Comparison of ENCODE assay signal across 13 cellular contexts in the genomic region with DNA sequence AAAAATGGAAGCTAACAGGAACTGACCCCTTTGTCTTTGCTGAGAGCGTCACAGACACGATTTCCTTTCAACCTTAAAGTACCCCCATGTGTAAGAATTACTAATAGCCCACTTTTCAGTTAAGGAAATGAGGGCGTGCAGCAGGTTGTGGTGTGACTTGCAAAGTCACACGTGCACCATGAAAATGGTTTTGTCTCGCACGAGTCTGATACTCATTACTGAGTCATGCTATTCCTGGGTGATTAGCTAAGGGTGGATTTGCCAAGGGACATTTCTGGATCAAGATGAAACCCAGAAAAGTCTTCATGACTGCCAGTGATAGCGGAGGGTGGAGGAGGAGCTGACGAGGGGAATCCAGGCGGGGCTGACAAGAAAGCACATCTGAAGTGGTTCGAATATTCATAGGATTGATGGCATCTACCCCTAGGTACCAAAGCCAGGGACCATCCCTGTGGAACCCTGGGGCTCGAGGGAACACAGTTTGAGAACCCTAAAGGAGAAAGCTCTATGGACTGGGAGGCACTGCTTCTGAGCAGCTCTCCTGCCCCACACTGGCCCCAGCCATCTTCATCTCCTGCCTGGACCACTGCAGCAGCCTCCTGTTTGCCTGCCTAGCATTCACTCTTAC. TPM values are rescaled to one million over a fixed set of nuclear protein-coding genes. Genes with fewer than 3 reads are reported as not detected.
DNase-seq lines count a peak whose midpoint lies in the region; ATAC-seq and TF ChIP-seq lines count a peak whose summit lies in the region.
"Had no signal": no experiment of that assay in that cellular context is flagged by ENCODE, and none has a peak within 500 bp of the region (broad histone marks: within the 10 kb centered on the region; RNA-seq: fewer than 3 reads in every experiment).

No MANE protein-coding gene starts in this region.

- no peaks in the 10 kb centered on the region for H3K36me3 Mint-ChIP-seq in naive thymus-derived CD4-positive, alpha-beta T cell
- peaks cover 5% of the 10 kb centered on the region for H3K36me3 Mint-ChIP-seq in mesothelial cell of epicardium

- peak; percentile 58 for ATAC-seq in HG03354 (IDR thresholded peaks at IDR 0.05; ENCODE audit: poor library complexity, severe bottlenecking, unreplicated experiment)
- ATAC-seq in naive thymus-derived CD4-positive, alpha-beta T cell = peak; percentile 63
- no peak for ATAC-seq in HG02970 (IDR thresholded peaks at IDR 0.05; ENCODE audit: low FRiP score, unreplicated experiment)

- H3K4me1 ChIP-seq in DOHH2 (ENCODE audit: control insufficient read depth, low read length) (peaks cover 11% of the 10 kb centered on the region), mammary epithelial cell (ENCODE audit: insufficient read depth, low read length) (no peaks in the 10 kb centered on the region)
- peaks cover 0 to 6% of the 10 kb centered on the region in 2 donors for H3K4me1 ChIP-seq in naive thymus-derived CD4-positive, alpha-beta T cell (ENCODE audit: control insufficient read depth in 2 of 2, insufficient read depth in 2 of 2, low read length in 2 of 2)

- H3K27ac ChIP-seq in DOHH2 (ENCODE audit: low read depth, low read length) (no peak overlapping the region), mammary epithelial cell (ENCODE audit: insufficient read depth, low read depth, low read length) (no peak overlapping the region)
- no peak overlapping the region for H3K27ac ChIP-seq in naive thymus-derived CD4-positive, alpha-beta T cell (ENCODE audit: low read depth, low read length)

- H3K79me2 ChIP-seq in DOHH2 (ENCODE audit: control insufficient read depth, low read length) (no peaks in the 10 kb centered on the region), mammary epithelial cell (ENCODE audit: insufficient read depth, low read length) (no peaks in the 10 kb centered on the region)

- no peak for TF ChIP-seq CTCF in DOHH2 (IDR thresholded peaks at IDR 0.05; ENCODE audit: low read depth, low read length, poor library complexity, severe bottlenecking)
- no peak for TF ChIP-seq CTCF in mammary epithelial cell (conservative IDR thresholded peaks at IDR 0.05 in 1 of 2, IDR thresholded peaks at IDR 0.05 in 1 of 2; ENCODE audit: extremely low read depth in 1 of 2, insufficient read depth in 1 of 2, low read depth in 1 of 2, low read length in 2 of 2)
- no peak for TF ChIP-seq CTCF in mesothelial cell of epicardium (IDR thresholded peaks at IDR 0.05; ENCODE audit: unreplicated experiment)

- H3K27me3 ChIP-seq in DOHH2 (ENCODE audit: control insufficient read depth, low read length) (peaks cover 6% of the 10 kb centered on the region), mammary epithelial cell (ENCODE audit: insufficient read depth, low read length) (no peaks in the 10 kb centered on the region)
- H3K27me3 ChIP-seq in naive thymus-derived CD4-positive, alpha-beta T cell (ENCODE audit: control insufficient read depth in 2 of 2, insufficient read depth in 2 of 2, low read length in 2 of 2) = peaks cover 0 to 11% of the 10 kb centered on the region in 2 donors

- WGBS in mammary epithelial cell (ENCODE audit: low coverage, missing lambda C conversion rate) = 75% methylated on average over 8 of the region's 11 CpGs

- H4K20me1 ChIP-seq in DOHH2 (ENCODE audit: control insufficient read depth, insufficient read depth, low read depth, low read length) = no peaks in the 10 kb centered on the region
- H4K20me1 ChIP-seq in mammary epithelial cell (ENCODE audit: insufficient read depth, low read length) = no peaks in the 10 kb centered on the region

- no peak overlapping the region for H3K4me3 Mint-ChIP-seq in naive thymus-derived CD4-positive, alpha-beta T cell
- no peak overlapping the region for H3K4me3 Mint-ChIP-seq in mesothelial cell of epicardium

- intact Hi-C loops in mammary epithelial cell (cut with micrococcal nuclease) = loop anchor here (5.0 kb wide), 1 partner anchor 367 kb away; no protein-coding TSS in a partner anchor
- intact Hi-C loops in naive thymus-derived CD4-positive, alpha-beta T cell (cut with micrococcal nuclease) = no loop called here

- BruUV-seq in mammary epithelial cell (replicated peaks; lab: Mats Ljungman, UMichigan) = no TSS peak

- peak; percentile 41 for DNase-seq in mammary epithelial cell
- DNase-seq in naive thymus-derived CD4-positive, alpha-beta T cell = no peak
- DNase-seq in mesothelial cell of epicardium (ENCODE audit: low spot score in 2 of 2, unreplicated experiment in 2 of 2) = no peak
- no peak for DNase-seq in midbrain (lab: John Stamatoyannopoulos, UW)
- DNase-seq in GM19240 (ENCODE audit: insufficient read length, low spot score) = no peak
- DNase-seq: central memory CD4-positive, alpha-beta T cell; DMS153; GOT3; NCI-H524 treated with DMSO at 0.1 percent for 48 hours; stimulated activated CD4-positive, alpha-beta T cell treated with anti-CD3 and anti-CD28 coated beads, Interleukin-12 subunit alpha, Interleukin-12 subunit beta, amount 100 ng/mL, for 4 hours had no signal

- POLR2A ChIA-PET in naive thymus-derived CD4-positive, alpha-beta T cell (lab: Charles Lee) = no interaction called here

- CTCF ChIA-PET in mammary epithelial cell (lab: Charles Lee; ENCODE audit: low non-redundant PET) = no interaction called here
- CTCF ChIA-PET in naive thymus-derived CD4-positive, alpha-beta T cell (lab: Charles Lee) = interaction anchor here (1.0 to 1.4 kb wide), 2 partner anchors 14 to 40 kb away, joined by 3 to 4 read pairs; no protein-coding TSS in a partner anchor

- H3F3A ChIP-seq in DOHH2 (ENCODE audit: control insufficient read depth, insufficient read depth) = no peaks in the 10 kb centered on the region

- no peak overlapping the region for H3K9ac ChIP-seq in mammary epithelial cell (ENCODE audit: insufficient read depth, low read length)

- H3K9me3 ChIP-seq in DOHH2 (ENCODE audit: control insufficient read depth, insufficient read depth, low read length) (no peaks in the 10 kb centered on the region), mammary epithelial cell (replicated peaks; ENCODE audit: insufficient read depth, low read length) (no peaks in the 10 kb centered on the region)
- no peaks in the 10 kb centered on the region for H3K9me3 ChIP-seq in naive thymus-derived CD4-positive, alpha-beta T cell (ENCODE audit: control insufficient read depth in 2 of 3, low read length in 3 of 3)

- no peaks in the 10 kb centered on the region for H3K9me2 ChIP-seq in DOHH2 (replicated peaks; ENCODE audit: control insufficient read depth, low read length)

- no peak overlapping the region for H2AFZ ChIP-seq in mammary epithelial cell (ENCODE audit: low read depth, low read length)

- peak overlapping the region; percentile 13; the same call in 1 of the 2 replicates for H3K4me3 ChIP-seq in DOHH2 (ENCODE audit: low read length)
- H3K4me3 ChIP-seq in mammary epithelial cell (replicated peaks in 1 of 3; ENCODE audit: insufficient read depth in 1 of 3, low read depth in 2 of 3, low read length in 3 of 3) = no peak overlapping the region
- H3K4me3 ChIP-seq in naive thymus-derived CD4-positive, alpha-beta T cell (ENCODE audit: low read length) = no peak overlapping the region

- H3K9me3 Mint-ChIP-seq in naive thymus-derived CD4-positive, alpha-beta T cell = no peaks in the 10 kb centered on the region
- peaks cover 6% of the 10 kb centered on the region for H3K9me3 Mint-ChIP-seq in mesothelial cell of epicardium

- no peaks in the 10 kb centered on the region for H3K36me3 ChIP-seq in DOHH2 (ENCODE audit: control insufficient read depth, low read length)
- no peaks in the 10 kb centered on the region for H3K36me3 ChIP-seq in mammary epithelial cell (ENCODE audit: insufficient read depth, low read length)
- no peaks in the 10 kb centered on the region for H3K36me3 ChIP-seq in naive thymus-derived CD4-positive, alpha-beta T cell (ENCODE audit: control insufficient read depth in 2 of 3, insufficient read depth in 3 of 3, low read length in 3 of 3)

- in situ Hi-C loops in mammary epithelial cell (cut with MboI; ENCODE audit: low sequenced_read_pairs in 2 of 2) = no loop called here

- H3K4me2 ChIP-seq in DOHH2 (ENCODE audit: low read length) (peak overlapping the region; percentile 46), mammary epithelial cell (ENCODE audit: insufficient read depth, low read depth, low read length) (no peak overlapping the region)

- dilution Hi-C loops in mammary epithelial cell (cut with HindIII; ENCODE audit: low sequenced_read_pairs) = no loop called here

- H3K27me3 Mint-ChIP-seq in naive thymus-derived CD4-positive, alpha-beta T cell = peaks cover 27 to 41% (median 32%) of the 10 kb centered on the region in 5 donors
- H3K27me3 Mint-ChIP-seq in mesothelial cell of epicardium (ENCODE audit: low read depth) = peaks cover 6% of the 10 kb centered on the region

- peaks cover 0 to 4% (median 0%) of the 10 kb centered on the region in 7 donors for H3K4me1 Mint-ChIP-seq in naive thymus-derived CD4-positive, alpha-beta T cell
- H3K4me1 Mint-ChIP-seq in mesothelial cell of epicardium = peaks cover 2% of the 10 kb centered on the region

- no peak overlapping the region for H3K27ac Mint-ChIP-seq in naive thymus-derived CD4-positive, alpha-beta T cell
- no peak overlapping the region for H3K27ac Mint-ChIP-seq in mesothelial cell of epicardium

RNA-seq across cellular contexts. Expression of a gene that starts 12.1 kb away (rescaled TPM):
- total RNA-seq in mammary epithelial cell = under 1 TPM in 1 of 2 donors, not detected in 1; under 0.01 TPM
- polyA plus RNA-seq in mammary epithelial cell = 0.01 TPM
- not detected for polyA minus RNA-seq in mammary epithelial cell
- total RNA-seq in naive thymus-derived CD4-positive, alpha-beta T cell = 10 to 100 TPM; 39.8 to 66.8 (median 44.8) TPM
- 10 to 100 TPM; 16.6 to 30.1 TPM for polyA plus RNA-seq in naive thymus-derived CD4-positive, alpha-beta T cell
- total RNA-seq in mesothelial cell of epicardium = 13.1 to 14.0 TPM (median 14.0 TPM) in 3 replicates

Comparison
In these comparisons a context has a peak if more than half of its experiments do, and no peak if none do; other contexts are left out.
1. RNA of a gene that starts 12.1 kb away (total RNA-seq): 39.8 to 66.8 TPM in naive thymus-derived CD4-positive, alpha-beta T cell and 13.1 to 14.0 TPM in mesothelial cell of epicardium; under 0.01 TPM in mammary epithelial cell; every median in the first group is over 10 times any median in the second.